8 cellular contexts compared by ENCODE assay signal in the genomic region with DNA sequence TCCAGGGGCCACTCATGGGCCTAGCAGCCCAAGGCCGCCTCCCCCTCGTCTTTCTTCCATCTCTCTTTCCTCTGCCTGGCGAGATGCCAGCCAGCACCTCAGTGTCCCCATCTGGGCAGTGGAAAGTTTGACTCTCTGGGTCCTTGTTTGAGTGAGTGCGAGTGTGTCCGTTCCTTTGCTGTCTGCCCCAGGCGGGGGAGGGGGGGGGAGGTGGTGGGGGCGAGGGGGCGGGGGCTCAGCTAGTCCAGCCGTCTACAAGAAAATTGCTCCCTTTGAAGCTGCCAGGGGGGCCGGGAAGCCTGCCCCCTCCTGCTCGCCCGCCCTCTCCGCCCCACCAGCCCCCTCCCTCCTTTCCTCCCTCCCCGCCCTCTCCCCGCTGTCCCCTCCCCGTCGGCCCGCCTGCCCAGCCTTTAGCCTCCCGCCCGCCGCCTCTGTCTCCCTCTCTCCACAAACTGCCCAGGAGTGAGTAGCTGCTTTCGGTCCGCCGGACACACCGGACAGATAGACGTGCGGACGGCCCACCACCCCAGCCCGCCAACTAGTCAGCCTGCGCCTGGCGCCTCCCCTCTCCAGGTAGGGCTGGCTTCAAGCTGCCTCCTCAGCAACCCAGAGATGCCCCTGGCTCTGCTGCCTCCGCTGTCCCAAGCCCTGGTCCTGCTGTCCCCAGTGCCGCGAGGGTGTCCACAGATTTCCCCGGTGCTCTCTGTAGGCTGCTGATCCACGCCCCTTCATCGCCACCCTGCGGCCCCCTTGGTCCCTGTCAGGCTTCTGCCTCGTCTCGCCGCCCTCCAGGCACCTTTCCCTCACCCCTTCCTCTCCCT. TPM values are rescaled to one million over a fixed set of nuclear protein-coding genes. Genes with fewer than 3 reads are reported as not detected.
DNase-seq lines count a peak whose midpoint lies in the region; ATAC-seq and TF ChIP-seq lines count a peak whose summit lies in the region.

A gene (plus strand): TSS at position 440 of the 821 bp plus-strand sequence. CDS start 9,652 bp downstream, outside the sequence.

- peak within 1 kb of the TSS; percentile 30 for H4K91ac ChIP-seq in neuronal stem cell (ENCODE audit: low read depth, low read length, poor library complexity)

- peak within 1 kb of the TSS; percentile 38 for H3K18ac ChIP-seq in neuronal stem cell (ENCODE audit: low read length)

- H3K4ac ChIP-seq in neuronal stem cell (ENCODE audit: low read length): no peak within 1 kb of the TSS

- ATAC-seq in HG03095 (IDR thresholded peaks at IDR 0.05; ENCODE audit: unreplicated experiment) (no peak), GM18520 (IDR thresholded peaks at IDR 0.05; ENCODE audit: unreplicated experiment) (no peak)

- peak; percentile 43 for TF ChIP-seq CTCF in foreskin fibroblast (IDR thresholded peaks at IDR 0.05; ENCODE audit: low read depth, low read length)

- peak within 1 kb of the TSS; percentile 22 for H2BK12ac ChIP-seq in neuronal stem cell (ENCODE audit: low read length)

- H3K4me1 ChIP-seq in neuronal stem cell (ENCODE audit: control insufficient read depth in 2 of 2, insufficient read depth in 1 of 2, low read depth in 1 of 2, low read length in 2 of 2): peaks cover 10 to 13% of the 10 kb centered on the region in 2 donors

- no CpG with 5 or more reads among the region's 41 CpGs for WGBS in neuronal stem cell (ENCODE audit: extremely low coverage in 2 of 2, insufficient read length in 2 of 2, insufficient replicate concordance in 1 of 2), 2 donors

- H3K23ac ChIP-seq in neuronal stem cell (ENCODE audit: low read depth, low read length, poor library complexity): no peak within 1 kb of the TSS

- peak within 1 kb of the TSS; percentile 26 for H2BK15ac ChIP-seq in neuronal stem cell (ENCODE audit: low read length)

- H3K9me3 ChIP-seq in neuronal stem cell (replicated peaks in 1 of 2; ENCODE audit: control insufficient read depth in 2 of 2, insufficient read depth in 1 of 2, low read depth in 1 of 2, low read length in 2 of 2): no peaks in the 10 kb centered on the region

- DNase-seq in EL (peak; percentile 65), RPMI7951 (ENCODE audit: low read depth) (peak; percentile 41), foreskin fibroblast (peak; percentile 42 to 75), neuronal stem cell (ENCODE audit: low spot score) (no peak)
- no peak for DNase-seq in activated CD8-positive, alpha-beta memory T cell treated with anti-CD3 and anti-CD28 coated beads for 24 hours
- DNase-seq in stimulated activated CD4-positive, alpha-beta T cell treated with anti-CD3 and anti-CD28 coated beads, Interleukin-12 subunit alpha, Interleukin-12 subunit beta, amount 100 ng/mL, for 4 hours: no peak

- H2BK120ac ChIP-seq in neuronal stem cell (ENCODE audit: low read depth, low read length): no peak within 1 kb of the TSS

- peak within 1 kb of the TSS; percentile 88 for H2AK5ac ChIP-seq in neuronal stem cell (ENCODE audit: low read depth, low read length)

- no peaks in the 10 kb centered on the region for H3K36me3 ChIP-seq in neuronal stem cell (replicated peaks in 1 of 2; ENCODE audit: control insufficient read depth in 2 of 2, insufficient read depth in 2 of 2, low read length in 2 of 2)

- H3K4me3 ChIP-seq in foreskin fibroblast (ENCODE audit: low read depth in 1 of 2, low read length in 2 of 2) (peak within 1 kb of the TSS; percentile 60 to 68), neuronal stem cell (ENCODE audit: low read length in 2 of 2) (peak within 1 kb of the TSS in 1 of 2 donors; percentile 44)

- peak within 1 kb of the TSS; percentile 83 for H2AFZ ChIP-seq in neuronal stem cell (ENCODE audit: low read length)

- peak within 1 kb of the TSS; percentile 39 for H2BK5ac ChIP-seq in neuronal stem cell (ENCODE audit: low read length)

- no peak within 1 kb of the TSS for H3K27ac ChIP-seq in neuronal stem cell (replicated peaks; ENCODE audit: low read length)

- no peak within 1 kb of the TSS for H4K8ac ChIP-seq in neuronal stem cell (ENCODE audit: low read depth, low read length)

- H3K79me1 ChIP-seq in neuronal stem cell (ENCODE audit: low read depth, low read length): no peaks in the 10 kb centered on the region

- H3K9ac ChIP-seq in neuronal stem cell (ENCODE audit: low read depth, low read length, poor library complexity): peak within 1 kb of the TSS; percentile 81

- no peak within 1 kb of the TSS for H3K14ac ChIP-seq in neuronal stem cell (ENCODE audit: low read length)

- peak within 1 kb of the TSS; percentile 23 for H3K4me2 ChIP-seq in neuronal stem cell (ENCODE audit: insufficient read depth, low read length, poor library complexity, severe bottlenecking)

- H3K27me3 ChIP-seq in neuronal stem cell (ENCODE audit: control insufficient read depth in 3 of 3, insufficient read depth in 3 of 3, low read depth in 1 of 3, low read length in 3 of 3): peaks cover 0 to 22% (median 0%) of the 10 kb centered on the region in 3 experiments

RNA-seq across cellular contexts. Expression of the gene that starts here (rescaled TPM):
- 6.6 and 6.8 TPM in 2 replicates for total RNA-seq in RPMI7951 (2014; rRNA removed; shearing (Covaris generic))
- 3.8 TPM for polyA plus RNA-seq in neuronal stem cell (2013, experiment 1 of 2)
- 4.3 TPM for polyA plus RNA-seq in neuronal stem cell (2013, experiment 2 of 2)

Comparison
In these comparisons a context has a peak if more than half of its experiments do, and no peak if none do; other contexts are left out.
1. DNase-seq: peak in EL (single experiment), RPMI7951 (single experiment) and foreskin fibroblast (2 of 2); none in neuronal stem cell (single experiment), activated CD8-positive, alpha-beta memory T cell treated with anti-CD3 and anti-CD28 coated beads for 24 hours (single experiment) and stimulated activated CD4-positive, alpha-beta T cell treated with anti-CD3 and anti-CD28 coated beads, Interleukin-12 subunit alpha, Interleukin-12 subunit beta, amount 100 ng/mL, for 4 hours (single experiment).